ENCODE assay signal across 30 cellular contexts in the genomic region with DNA sequence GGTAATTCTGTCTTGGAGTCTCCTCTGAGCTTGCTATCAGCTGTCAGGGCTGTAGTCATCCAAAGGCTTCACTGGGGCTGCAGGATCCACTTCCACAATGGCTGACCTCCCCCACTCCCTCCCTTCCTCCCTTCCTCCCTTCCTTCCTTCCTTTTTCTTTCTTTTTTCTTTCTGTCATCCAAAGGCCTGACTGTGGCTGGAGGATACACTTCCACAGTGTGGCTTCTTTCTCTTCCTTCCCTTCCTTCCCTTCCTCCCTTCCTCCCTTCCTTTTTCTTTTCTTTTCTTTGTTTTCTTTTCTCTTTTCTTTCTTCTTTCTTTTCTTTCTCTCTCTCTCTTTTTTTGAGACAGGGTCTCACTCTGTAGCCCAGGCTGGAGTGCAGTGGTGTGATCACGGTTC. TPM values are rescaled to one million over a fixed set of nuclear protein-coding genes. Genes with fewer than 3 reads are reported as not detected.
DNase-seq lines count a peak whose midpoint lies in the region; ATAC-seq and TF ChIP-seq lines count a peak whose summit lies in the region.
"Had no signal": no experiment of that assay in that cellular context is flagged by ENCODE, and none has a peak within 500 bp of the region (broad histone marks: within the 10 kb centered on the region; RNA-seq: fewer than 3 reads in every experiment).

No MANE protein-coding gene starts in this region.

- H3K36me3 Mint-ChIP-seq in activated B cell treated with CpG ODN at 0.5 μM for 24 hours (ENCODE audit: low read depth) (no peaks in the 10 kb centered on the region), nephron progenitor cell (ENCODE audit: low read depth) (no peaks in the 10 kb centered on the region)
- H3K36me3 Mint-ChIP-seq: brain had no signal

- H4K20me1 ChIP-seq in BLaER1 treated with 17β-estradiol and CSF1 and Interleukin-3, amounts not matched to agents 10 nM and 100 nM = no peaks in the 10 kb centered on the region

- H3K27ac ChIP-seq in BLaER1 treated with 17β-estradiol and CSF1 and Interleukin-3, amounts not matched to agents 10 nM and 100 nM = no peak overlapping the region; a peak in 1 of 22 replicates
- H3K27ac ChIP-seq in HEK293 (ENCODE audit: extremely low read depth, low read depth, low read length) = no peak overlapping the region
- H3K27ac ChIP-seq: C4-2B, esophagus squamous epithelium, foreskin keratinocyte, left ventricle myocardium inferior, PC-9, right lobe of liver, tibial nerve, WERI-Rb-1 had no signal

- H3K4me1 ChIP-seq in BLaER1 treated with 17β-estradiol and CSF1 and Interleukin-3, amounts not matched to agents 10 nM and 100 nM = peaks cover 0 to 50% (median 14%) of the 10 kb centered on the region in 10 experiments; a peak in 13 of 20 replicates
- peaks cover 10% of the 10 kb centered on the region for H3K4me1 ChIP-seq in HEK293 (ENCODE audit: control insufficient read depth, insufficient read depth, low read length)
- H3K4me1 ChIP-seq: esophagus squamous epithelium, left ventricle myocardium inferior had no signal

- TF ChIP-seq CTCF in HEK293 (tag by site-specific recombination; IDR thresholded peaks at IDR 0.05) (no peak), activated B cell treated with CpG ODN at 0.5 μM for 24 hours (IDR thresholded peaks at IDR 0.05) (no peak), nephron progenitor cell (IDR thresholded peaks at IDR 0.05) (no peak)

- H3K27me3 Mint-ChIP-seq in activated B cell treated with CpG ODN at 0.5 μM for 24 hours = no peaks in the 10 kb centered on the region
- no peaks in the 10 kb centered on the region for H3K27me3 Mint-ChIP-seq in nephron progenitor cell (ENCODE audit: low read depth, poor library complexity)
- H3K27me3 Mint-ChIP-seq: activated CD4-positive, alpha-beta T cell treated with anti-CD3 and anti-CD28 coated beads, Interleukin-2, amount 10 ng/mL, durations not matched to agents 7 days and 5 days; progenitor cell of endocrine pancreas had no signal

- POLR2A ChIA-PET in HEK293 (lab: Yijun Ruan, JAX) (no interaction called here), activated B cell treated with CpG ODN at 0.5 μM for 24 hours (lab: Charles Lee) (interaction anchor here (0.6 to 1.4 kb wide), 5 partner anchors 9 to 80 kb away, joined by 3 to 4 read pairs (median 3); no protein-coding TSS in a partner anchor)

- H3K36me3 ChIP-seq in BLaER1 treated with 17β-estradiol and CSF1 and Interleukin-3, amounts not matched to agents 10 nM and 100 nM = no peaks in the 10 kb centered on the region
- H3K36me3 ChIP-seq in HEK293 (ENCODE audit: control insufficient read depth in 2 of 2, insufficient read depth in 1 of 2, low read length in 2 of 2) = no peaks in the 10 kb centered on the region
- H3K36me3 ChIP-seq: esophagus squamous epithelium, left ventricle myocardium inferior, right lobe of liver, tibial nerve, WERI-Rb-1 had no signal

- DNase-seq in activated B cell treated with CpG ODN at 0.5 μM for 24 hours (no peak), nephron progenitor cell (no peak)
- DNase-seq: activated CD4-positive, alpha-beta T cell treated with anti-CD3 and anti-CD28 coated beads, Interleukin-2, amount 10 ng/mL, durations not matched to agents 7 days and 5 days; activated T-cell treated with anti-CD3 and anti-CD28 coated beads, Interleukin-2, amount 50 U/mL, for 4 hours; amniotic stem cell; cerebellar nuclear complex; COR-L47; DMS79; esophagus squamous epithelium; foreskin keratinocyte; GDM1; head of caudate nucleus; left ventricle myocardium inferior; NCI-H2029 treated with DMSO at 0.1 percent for 48 hours; NCI-H526; NK-92 treated with Interleukin-12 subunit alpha and Interleukin-12 subunit beta, amount 100 ng/mL, for 24 hours; PC-9; right lobe of liver; stimulated activated CD8-positive, alpha-beta memory T cell treated with anti-CD3 and anti-CD28 coated beads, Interleukin-4, amount 100 ng/mL, for 48 hours; WERI-Rb-1 had no signal

- no peak overlapping the region; a peak in 1 of 22 replicates for H3K9ac ChIP-seq in BLaER1 treated with 17β-estradiol and CSF1 and Interleukin-3, amounts not matched to agents 10 nM and 100 nM

- H3K9me3 Mint-ChIP-seq in activated B cell treated with CpG ODN at 0.5 μM for 24 hours (peaks cover 3% of the 10 kb centered on the region), nephron progenitor cell (peaks cover 5% of the 10 kb centered on the region)
- H3K9me3 Mint-ChIP-seq: activated CD4-positive, alpha-beta T cell treated with anti-CD3 and anti-CD28 coated beads, Interleukin-2, amount 10 ng/mL, durations not matched to agents 7 days and 5 days; activated T-cell treated with anti-CD3 and anti-CD28 coated beads, Interleukin-2, amount 50 U/mL, for 4 hours; brain had no signal

- intact Hi-C loops in activated B cell treated with CpG ODN at 0.5 μM for 24 hours (cut with micrococcal nuclease) = no loop called here

- H3K27me3 ChIP-seq in BLaER1 treated with 17β-estradiol and CSF1 and Interleukin-3, amounts not matched to agents 10 nM and 100 nM = no peaks in the 10 kb centered on the region
- H3K27me3 ChIP-seq: esophagus squamous epithelium, foreskin keratinocyte, right lobe of liver, tibial nerve had no signal

- ATAC-seq in activated B cell treated with CpG ODN at 0.5 μM for 24 hours (ENCODE audit: low read depth) = no peak
- ATAC-seq in HG03460 (IDR thresholded peaks at IDR 0.05; ENCODE audit: unreplicated experiment) = no peak
- no peak for ATAC-seq in HG03108 (IDR thresholded peaks at IDR 0.05; ENCODE audit: unreplicated experiment)
- no peak for ATAC-seq in GM19455 (IDR thresholded peaks at IDR 0.05; ENCODE audit: unreplicated experiment)
- ATAC-seq: activated T-cell treated with anti-CD3 and anti-CD28 coated beads, Interleukin-2, amount 50 U/mL, for 4 hours; foreskin keratinocyte; right lobe of liver; Right ventricle myocardium inferior had no signal

- CTCF ChIA-PET in HEK293 (lab: Yijun Ruan, JAX) = no interaction called here
- CTCF ChIA-PET in activated B cell treated with CpG ODN at 0.5 μM for 24 hours (lab: Charles Lee) = no interaction called here

- peaks cover 45% of the 10 kb centered on the region for H3K4me1 Mint-ChIP-seq in activated B cell treated with CpG ODN at 0.5 μM for 24 hours
- H3K4me1 Mint-ChIP-seq in nephron progenitor cell = peaks cover 9% of the 10 kb centered on the region
- H3K4me1 Mint-ChIP-seq: brain had no signal

- no peak overlapping the region for H3K4me3 ChIP-seq in BLaER1 treated with 17β-estradiol and CSF1 and Interleukin-3, amounts not matched to agents 10 nM and 100 nM
- no peak overlapping the region for H3K4me3 ChIP-seq in HEK293 (ENCODE audit: low read depth, low read length)
- H3K4me3 ChIP-seq: esophagus squamous epithelium, left ventricle myocardium inferior, PC-9, right lobe of liver, tibial nerve had no signal

- H3K27ac Mint-ChIP-seq in activated B cell treated with CpG ODN at 0.5 μM for 24 hours (peak overlapping the region; percentile 65), nephron progenitor cell (peak overlapping the region; percentile 68)
- H3K27ac Mint-ChIP-seq: activated CD4-positive, alpha-beta T cell treated with anti-CD3 and anti-CD28 coated beads, Interleukin-2, amount 10 ng/mL, durations not matched to agents 7 days and 5 days; progenitor cell of endocrine pancreas had no signal

- no peaks in the 10 kb centered on the region for H3K9me3 ChIP-seq in BLaER1 treated with 17β-estradiol and CSF1 and Interleukin-3, amounts not matched to agents 10 nM and 100 nM (replicated peaks in 1 of 11)
- H3K9me3 ChIP-seq in HEK293 (ENCODE audit: control insufficient read depth, insufficient read depth, low read depth, low read length) = no peaks in the 10 kb centered on the region
- H3K9me3 ChIP-seq: esophagus squamous epithelium, left ventricle myocardium inferior, right lobe of liver, tibial nerve had no signal

- peak overlapping the region in 8 of 11 experiments; percentile 16 to 72 (median 52); a peak in 14 of 22 replicates for H3K4me2 ChIP-seq in BLaER1 treated with 17β-estradiol and CSF1 and Interleukin-3, amounts not matched to agents 10 nM and 100 nM
- H3K4me2 ChIP-seq: PC-9 had no signal

- H3K4me3 Mint-ChIP-seq in activated B cell treated with CpG ODN at 0.5 μM for 24 hours (no peak overlapping the region), nephron progenitor cell (no peak overlapping the region)
- H3K4me3 Mint-ChIP-seq: activated CD4-positive, alpha-beta T cell treated with anti-CD3 and anti-CD28 coated beads, Interleukin-2, amount 10 ng/mL, durations not matched to agents 7 days and 5 days; activated T-cell treated with anti-CD3 and anti-CD28 coated beads, Interleukin-2, amount 50 U/mL, for 4 hours; brain had no signal

TF ChIP-seq in HEK293, 187 proteins besides CTCF, POLR2A, EP300 and RAD21 (continues in another document):
- TF ChIP-seq PRDM1 (tag by site-specific recombination; IDR thresholded peaks at IDR 0.05) (0 out of 2 replicates have a peak, but pooled peaks have one; percentile 28), ZNF394 (tag by site-specific recombination; IDR thresholded peaks at IDR 0.05; ENCODE audit: borderline replicate concordance) (no peak), ZNF600 (tag by site-specific recombination; IDR thresholded peaks at IDR 0.05) (no peak), ZNF416 (tag by site-specific recombination; IDR thresholded peaks at IDR 0.05) (no peak), ZFP37 (tag by site-specific recombination; IDR thresholded peaks at IDR 0.05) (no peak), ZNF843 (tag by site-specific recombination; IDR thresholded peaks at IDR 0.05) (no peak), WT1 (tag by site-specific recombination; IDR thresholded peaks at IDR 0.05) (peak; percentile 21; the same call in 1 of the 2 replicates), HOXD13 (CRISPR knock-in tag; IDR thresholded peaks at IDR 0.05; ENCODE audit: borderline replicate concordance) (no peak), ZNF514 (tag by site-specific recombination; IDR thresholded peaks at IDR 0.05) (no peak)
- TF ChIP-seq, protein P1, sequence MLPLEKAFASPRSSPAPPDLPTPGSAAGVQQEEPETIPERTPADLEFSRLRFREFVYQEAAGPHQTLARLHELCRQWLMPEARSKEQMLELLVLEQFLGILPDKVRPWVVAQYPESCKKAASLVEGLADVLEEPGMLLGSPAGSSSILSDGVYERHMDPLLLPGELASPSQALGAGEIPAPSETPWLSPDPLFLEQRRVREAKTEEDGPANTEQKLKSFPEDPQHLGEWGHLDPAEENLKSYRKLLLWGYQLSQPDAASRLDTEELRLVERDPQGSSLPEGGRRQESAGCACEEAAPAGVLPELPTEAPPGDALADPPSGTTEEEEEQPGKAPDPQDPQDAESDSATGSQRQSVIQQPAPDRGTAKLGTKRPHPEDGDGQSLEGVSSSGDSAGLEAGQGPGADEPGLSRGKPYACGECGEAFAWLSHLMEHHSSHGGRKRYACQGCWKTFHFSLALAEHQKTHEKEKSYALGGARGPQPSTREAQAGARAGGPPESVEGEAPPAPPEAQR (tag by site-specific recombination; IDR thresholded peaks at IDR 0.05) = no peak

RNA-seq across cellular contexts. Expression of a gene that starts 30.6 kb away (rescaled TPM):
- total RNA-seq in activated B cell treated with CpG ODN at 0.5 μM for 24 hours = 136 and 142 TPM in 2 replicates
